ENCODE assay signal across 1 cellular context in the genomic region with DNA sequence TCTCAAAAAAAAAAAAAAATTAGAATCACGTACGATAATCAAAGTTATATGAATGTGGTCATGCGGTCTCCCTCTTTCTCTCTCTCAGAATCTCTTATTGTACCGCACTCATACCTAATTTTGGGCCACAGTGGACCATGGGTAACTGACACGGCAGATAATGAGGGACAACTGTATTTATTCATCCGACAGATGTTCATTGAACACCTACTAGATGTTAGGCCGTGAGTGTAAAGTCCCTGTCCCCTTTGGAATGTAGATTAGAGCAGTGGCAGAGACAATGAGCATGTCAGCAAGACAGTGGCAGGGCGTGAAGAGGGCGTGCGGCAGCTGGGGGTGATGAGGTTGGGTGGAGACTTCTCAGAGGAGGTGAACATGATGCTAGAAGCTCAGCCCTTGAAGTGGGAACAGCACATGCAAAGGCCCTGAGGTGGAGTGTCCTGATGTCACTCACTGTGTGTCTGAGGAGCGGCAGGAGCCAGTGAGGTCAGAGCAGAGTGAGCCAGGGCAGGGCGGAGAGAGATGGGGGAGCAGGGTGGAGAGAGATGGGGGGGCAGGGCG.
TF ChIP-seq lines count a peak whose summit lies in the region.

No MANE protein-coding gene starts in this region.

TF ChIP-seq in K562, 482 proteins besides CTCF, POLR2A, EP300 and RAD21:
- no peak for TF ChIP-seq FOXK1 (CRISPR knock-in tag; IDR thresholded peaks at IDR 0.05; ENCODE audit: borderline replicate concordance)
- TF ChIP-seq GTF2A2 (tag; IDR thresholded peaks at IDR 0.05) = no peak
- TF ChIP-seq KDM1A (IDR thresholded peaks at IDR 0.05) = 0 out of 4 replicates have a peak, but pooled peaks of 1 of the 2 experiments have one; percentile 9
- TF ChIP-seq RBM25 (IDR thresholded peaks at IDR 0.05; ENCODE audit: low read depth, low read length, severe bottlenecking) = peak; percentile 38
